8 cellular contexts compared by ENCODE assay signal in genomic region chr11:124759268-124760204, GRCh38. TPM values are rescaled to one million over a fixed set of nuclear protein-coding genes. Genes with fewer than 3 reads are reported as not detected.
DNase-seq lines count a peak whose midpoint lies in the region; ATAC-seq and TF ChIP-seq lines count a peak whose summit lies in the region.

No MANE protein-coding gene starts in this region.

- POLR2A ChIA-PET in SK-N-SH (lab: Yijun Ruan, JAX), result no interaction called here

- TF ChIP-seq CTCF in SK-N-SH (IDR thresholded peaks at IDR 0.05) (no peak), mammary epithelial cell (conservative IDR thresholded peaks at IDR 0.05 in 1 of 2, IDR thresholded peaks at IDR 0.05 in 1 of 2; ENCODE audit: extremely low read depth in 1 of 2, insufficient read depth in 1 of 2, low read depth in 1 of 2, low read length in 2 of 2) (no peak), tibial artery (IDR thresholded peaks at IDR 0.05) (no peak)

- H3K4me2 ChIP-seq in SK-N-SH (no peak overlapping the region), mammary epithelial cell (ENCODE audit: insufficient read depth, low read depth, low read length) (no peak overlapping the region)

- H3K9me3 ChIP-seq in SK-N-SH (no peaks in the 10 kb centered on the region), mammary epithelial cell (replicated peaks; ENCODE audit: insufficient read depth, low read length) (no peaks in the 10 kb centered on the region), tibial artery (no peaks in the 10 kb centered on the region)

- no peaks in the 10 kb centered on the region for H3K27me3 ChIP-seq in SK-N-SH (ENCODE audit: insufficient read depth)
- H3K27me3 ChIP-seq in mammary epithelial cell (ENCODE audit: insufficient read depth, low read length), result peaks cover 25% of the 10 kb centered on the region
- no peaks in the 10 kb centered on the region for H3K27me3 ChIP-seq in tibial artery

- TF ChIP-seq EP300 in SK-N-SH (IDR thresholded peaks at IDR 0.05; ENCODE audit: borderline replicate concordance in 1 of 2, low read depth in 1 of 2, low read length in 1 of 2), result no peak

- CTCF ChIA-PET in SK-N-SH (lab: Yijun Ruan, JAX), result interaction anchor here (0.9 to 4.0 kb wide), 9 partner anchors 12 to 106 kb away, joined by 3 to 35 read pairs (median 7); partner anchors contain the start of genes MSANTD2, NRGN and ROBO3
- CTCF ChIA-PET in mammary epithelial cell (lab: Charles Lee; ENCODE audit: low non-redundant PET), result interaction anchor here (0.6 kb wide), 1 partner anchor 42 kb away, joined by 3 read pairs; no protein-coding TSS in a partner anchor

- H3K4me1 ChIP-seq in SK-N-SH (ENCODE audit: control insufficient read depth in 1 of 2, insufficient read depth in 2 of 2, low read depth in 1 of 2, low read length in 1 of 2), result peaks cover 0 to 13% of the 10 kb centered on the region in 2 experiments; a peak in 2 of 4 replicates
- peaks cover 20% of the 10 kb centered on the region for H3K4me1 ChIP-seq in mammary epithelial cell (ENCODE audit: insufficient read depth, low read length)
- H3K4me1 ChIP-seq in tibial artery, result peaks cover 0 to 63% (median 41%) of the 10 kb centered on the region in 4 donors

- no peak for TF ChIP-seq POLR2A in erythroblast (IDR thresholded peaks at IDR 0.05; ENCODE audit: low read length)

- H3K27ac ChIP-seq in SK-N-SH (ENCODE audit: low read depth in 2 of 2, low read length in 1 of 2), result no peak overlapping the region
- H3K27ac ChIP-seq in mammary epithelial cell (ENCODE audit: insufficient read depth, low read depth, low read length), result no peak overlapping the region
- peak overlapping the region; percentile 95 to 98 for H3K27ac ChIP-seq in tibial artery

- TF ChIP-seq RAD21 in SK-N-SH (IDR thresholded peaks at IDR 0.05; ENCODE audit: low read length), result no peak

- H3F3A ChIP-seq in SK-N-SH (replicated peaks; ENCODE audit: insufficient read depth), result peaks cover 3% of the 10 kb centered on the region

- H3K79me2 ChIP-seq in SK-N-SH (ENCODE audit: insufficient read depth) (no peaks in the 10 kb centered on the region), mammary epithelial cell (ENCODE audit: insufficient read depth, low read length) (no peaks in the 10 kb centered on the region)

- H3K9me2 ChIP-seq in SK-N-SH, result no peaks in the 10 kb centered on the region

- H4K20me1 ChIP-seq in SK-N-SH (ENCODE audit: insufficient read depth), result peaks cover 5% of the 10 kb centered on the region; the same call in 1 of the 2 replicates
- no peaks in the 10 kb centered on the region for H4K20me1 ChIP-seq in mammary epithelial cell (ENCODE audit: insufficient read depth, low read length)

- peaks cover 0 to 7% of the 10 kb centered on the region in 2 experiments for H3K36me3 ChIP-seq in SK-N-SH (replicated peaks in 1 of 2; ENCODE audit: control insufficient read depth in 1 of 2, insufficient read depth in 2 of 2, low read length in 1 of 2)
- H3K36me3 ChIP-seq in mammary epithelial cell (ENCODE audit: insufficient read depth, low read length), result no peaks in the 10 kb centered on the region
- H3K36me3 ChIP-seq in tibial artery, result peaks cover under 1 to 14% (median 10%) of the 10 kb centered on the region in 3 donors

- DNase-seq in SK-N-SH, result peak; percentile 27
- DNase-seq in mammary epithelial cell, result no peak
- peak; percentile 25 for DNase-seq in kidney tubule cell (ENCODE audit: low spot score)
- DNase-seq in tibial artery, result no peak
- no peak for DNase-seq in COLO829 (ENCODE audit: low spot score)
- no peak for DNase-seq in erythroblast (lab: John Stamatoyannopoulos, UW)

- WGBS in SK-N-SH (ENCODE audit: low lambda C conversion rate), result 98% methylated on average over 33 of the region's 52 CpGs
- WGBS in mammary epithelial cell (ENCODE audit: low coverage, missing lambda C conversion rate), result 73% methylated on average over 22 of the region's 52 CpGs

- no peak overlapping the region for H3K9ac ChIP-seq in SK-N-SH
- H3K9ac ChIP-seq in mammary epithelial cell (ENCODE audit: insufficient read depth, low read length), result no peak overlapping the region

- H2AFZ ChIP-seq in SK-N-SH (ENCODE audit: low read depth), result no peak overlapping the region
- H2AFZ ChIP-seq in mammary epithelial cell (ENCODE audit: low read depth, low read length), result peak overlapping the region; percentile 60

- no TSS peak for BruUV-seq in mammary epithelial cell (replicated peaks; lab: Mats Ljungman, UMichigan)

- no peak overlapping the region for H3K4me3 ChIP-seq in SK-N-SH (ENCODE audit: low read depth in 2 of 2, low read length in 1 of 2)
- H3K4me3 ChIP-seq in mammary epithelial cell (replicated peaks in 1 of 3; ENCODE audit: insufficient read depth in 1 of 3, low read depth in 2 of 3, low read length in 3 of 3), result no peak overlapping the region
- H3K4me3 ChIP-seq in tibial artery, result peak overlapping the region; percentile 77 to 94

- in situ Hi-C loops in mammary epithelial cell (cut with MboI; ENCODE audit: low sequenced_read_pairs in 2 of 2), result loop anchor here (10.0 to 25.0 kb wide), 2 partner anchors 85 to 347 kb away; partner anchors contain the start of genes OR8B4 (in 1 of the 2), SIAE (in 1 of the 2) and SPA17 (in 1 of the 2)

- dilution Hi-C loops in mammary epithelial cell (cut with HindIII; ENCODE audit: low sequenced_read_pairs), result no loop called here

- intact Hi-C loops in mammary epithelial cell (cut with micrococcal nuclease) (no loop called here), tibial artery (cut with DNase I; ENCODE audit: low total_unique reads) (loop anchor here (5.0 to 10.0 kb wide), 3 partner anchors 38 to 865 kb away; partner anchors contain the start of gene CHEK1)

- no peak for ATAC-seq in SK-N-SH treated with all-trans-retinoic acid at 6 μM for 48 hours
- ATAC-seq in HG03469 (IDR thresholded peaks at IDR 0.05; ENCODE audit: unreplicated experiment), result no peak

TF ChIP-seq in SK-N-SH, 30 proteins besides CTCF, POLR2A, EP300 and RAD21 (continues in another document):
- TF ChIP-seq YY1 (IDR thresholded peaks at IDR 0.05; ENCODE audit: low read depth) (no peak), NRF1 (IDR thresholded peaks at IDR 0.05; ENCODE audit: low read depth, low read length) (no peak), SIN3A (IDR thresholded peaks at IDR 0.05; ENCODE audit: borderline replicate concordance, low read depth, low read length) (no peak), FOXJ3 (CRISPR knock-in tag; IDR thresholded peaks at IDR 0.05) (no peak), POLR2AphosphoS5 (IDR thresholded peaks at IDR 0.05; ENCODE audit: low read depth, low read length) (no peak), MAX (IDR thresholded peaks at IDR 0.05; ENCODE audit: low read depth) (no peak)

TF ChIP-seq in SK-N-SH treated with all-trans-retinoic acid at 6 μM for 48 hours, 23 proteins besides CTCF, POLR2A, EP300 and RAD21 (continues in another document):
- TF ChIP-seq ZFP3 (CRISPR knock-in tag; IDR thresholded peaks at IDR 0.05), result no peak
- no peak for TF ChIP-seq CREB5 (CRISPR knock-in tag; IDR thresholded peaks at IDR 0.05; ENCODE audit: low read depth)
- TF ChIP-seq BACH2 (CRISPR knock-in tag; IDR thresholded peaks at IDR 0.05; ENCODE audit: borderline replicate concordance), result no peak

RNA-seq across cellular contexts. Expression of gene ESAM, which starts 2.6 kb away (rescaled TPM):
- 1.3 and 1.4 TPM in 2 replicates for polyA plus RNA-seq in SK-N-SH (2012; rRNA removed)
- 0.40 and 0.71 TPM in 2 replicates for polyA plus RNA-seq in SK-N-SH (2012; cell fraction: cytosol; rRNA removed)
- 14.9 and 16.5 TPM in 2 replicates for polyA plus RNA-seq in SK-N-SH (2012; cell fraction: nucleus; rRNA removed)
- total RNA-seq in mammary epithelial cell, result under 1 TPM in 1 of 2 donors, not detected in 1; 0.17 TPM
- not detected for polyA plus RNA-seq in mammary epithelial cell
- polyA minus RNA-seq in mammary epithelial cell, result not detected

RNA-seq across cellular contexts. Expression of gene VSIG2, which starts 7.5 kb away (rescaled TPM):
- 0.06 TPM in 1 of 2 replicates, not detected in the other for polyA plus RNA-seq in SK-N-SH (2012; rRNA removed)
- not detected in 2 replicates for polyA plus RNA-seq in SK-N-SH (2012; cell fraction: cytosol; rRNA removed)
- polyA plus RNA-seq in SK-N-SH (2012; cell fraction: nucleus; rRNA removed), result 0.07 and 0.08 TPM in 2 replicates
- total RNA-seq in mammary epithelial cell, result not detected
- polyA plus RNA-seq in mammary epithelial cell, result not detected
- not detected for polyA minus RNA-seq in mammary epithelial cell

RNA-seq across cellular contexts. Expression of gene NRGN, which starts 19.8 kb away (rescaled TPM):
- 3.1 and 6.8 TPM in 2 replicates for polyA plus RNA-seq in SK-N-SH (2012; rRNA removed)
- polyA plus RNA-seq in SK-N-SH (2012; cell fraction: cytosol; rRNA removed), result 2.7 and 4.1 TPM in 2 replicates
- polyA plus RNA-seq in SK-N-SH (2012; cell fraction: nucleus; rRNA removed), result 6.2 and 8.0 TPM in 2 replicates
- total RNA-seq in mammary epithelial cell, result 1 to 10 TPM in 1 of 2 donors, not detected in 1; 3.8 TPM
- 7.4 TPM for polyA plus RNA-seq in mammary epithelial cell
- polyA minus RNA-seq in mammary epithelial cell, result 5.4 TPM

RNA-seq across cellular contexts. Expression of gene MSANTD2, which starts 40.7 kb away (rescaled TPM):
- polyA plus RNA-seq in SK-N-SH (2012; rRNA removed) (6.4 and 8.5 TPM in 2 replicates), mammary epithelial cell (1.9 TPM)
- polyA plus RNA-seq in SK-N-SH (2012; cell fraction: cytosol; rRNA removed), result 5.6 and 5.8 TPM in 2 replicates
- polyA plus RNA-seq in SK-N-SH (2012; cell fraction: nucleus; rRNA removed), result 27.2 and 31.2 TPM in 2 replicates
- total RNA-seq in mammary epithelial cell, result 1 to 10 TPM; 8.7 to 9.7 TPM
- polyA minus RNA-seq in mammary epithelial cell, result 4.3 TPM

Comparison
In these comparisons a context has a peak if more than half of its experiments do, and no peak if none do; other contexts are left out.
1. DNase-seq: peak in SK-N-SH (single experiment) and kidney tubule cell (single experiment); none in mammary epithelial cell (single experiment), tibial artery (0 of 2), COLO829 (single experiment) and erythroblast (0 of 2).
2. H3K27ac ChIP-seq: peak in tibial artery (2 of 2); none in SK-N-SH (0 of 2) and mammary epithelial cell (single experiment).
3. H3K4me3 ChIP-seq: peak in tibial artery (2 of 2); none in SK-N-SH (0 of 2) and mammary epithelial cell (0 of 3).